In the genomic region with DNA sequence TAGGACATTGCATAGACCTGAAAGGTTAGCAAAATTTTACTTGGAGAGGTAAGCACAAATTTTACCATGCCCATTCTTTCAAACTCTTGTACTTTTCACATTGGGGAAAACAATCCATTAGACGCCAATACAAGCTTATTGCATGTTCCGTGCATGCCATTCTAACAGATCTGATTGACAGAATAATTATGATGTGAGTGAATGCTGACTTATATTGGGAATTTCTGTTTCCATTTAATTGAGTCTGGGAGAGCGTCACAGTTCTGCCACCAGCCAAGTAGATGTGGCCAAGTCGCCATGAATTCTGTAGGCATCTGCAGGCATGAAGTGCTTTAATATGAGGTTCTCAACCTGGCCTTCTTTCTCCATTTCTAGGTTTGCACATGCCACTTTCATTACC, we compare ENCODE assay signal across 25 cellular contexts.
"Had no signal": no experiment of that assay in that cellular context is flagged by ENCODE, and none has a peak within 500 bp of the region (broad histone marks: within the 10 kb centered on the region; RNA-seq: fewer than 3 reads in every experiment).

No MANE protein-coding gene starts in this region.

- H3K27me3 ChIP-seq: stomach, suprapubic skin, testis, thyroid gland, tibial artery, tibial nerve, transverse colon, upper lobe of left lung, upper lobe of right lung, uterus, vagina had no signal

- ATAC-seq: stimulated activated effector memory CD8-positive, alpha-beta T cell treated with anti-CD3 and anti-CD28 coated beads, Interleukin-12 subunit alpha, Interleukin-12 subunit beta, amount 100 ng/mL, for 72 hours; stimulated activated memory B cell treated with anti-CD40 and anti-IgM and Interleukin-4, amounts not matched to agents 10 μg/mL and 1 μg/mL and 100 μg/mL, for 72 hours; stimulated activated naive B cell treated with anti-CD40 and anti-IgM and Interleukin-4, amounts not matched to agents 10 μg/mL and 1 μg/mL and 100 μg/mL, for 72 hours; stimulated activated naive CD8-positive, alpha-beta T cell treated with anti-CD3 and anti-CD28 coated beads, Interleukin-15, amount 100 ng/mL, for 72 hours; stimulated activated naive CD8-positive, alpha-beta T cell treated with anti-CD3 and anti-CD28 coated beads, Interleukin-15, Interleukin-2, amounts not matched to agents 100 U/mL and 50 U/mL, for 24 hours had no signal

- H3K4me3 ChIP-seq: stomach, suprapubic skin, testis, thoracic aorta, thyroid gland, tibial artery, tibial nerve, transverse colon, upper lobe of left lung, upper lobe of right lung, uterus, vagina had no signal

- H3K4me1 ChIP-seq: stomach, testis, thyroid gland, tibial artery, tibial nerve, transverse colon, upper lobe of left lung, upper lobe of right lung, uterus, vagina had no signal

- H3K36me3 ChIP-seq: stomach, suprapubic skin, thoracic aorta, thyroid gland, tibial artery, tibial nerve, transverse colon, upper lobe of left lung, upper lobe of right lung, uterus, vagina had no signal

- H3K27ac ChIP-seq: stomach, suprapubic skin, testis, thoracic aorta, thyroid gland, tibial artery, tibial nerve, transverse colon, upper lobe of left lung, upper lobe of right lung, uterus, vagina had no signal

- H3K9me3 ChIP-seq: stomach, suprapubic skin, testis, thoracic aorta, thyroid gland, tibial artery, tibial nerve, transverse colon, upper lobe of left lung, upper lobe of right lung, uterus, vagina had no signal

- DNase-seq: stimulated activated CD4-positive, alpha-beta T cell treated with anti-CD3 and anti-CD28 coated beads, Interleukin-2, amount 100 ng/mL, for 48 hours; stimulated activated CD4-positive, alpha-beta T cell treated with anti-CD3 and anti-CD28 coated beads, Interleukin-4, amount 100 ng/mL, for 1 hour; stimulated activated CD4-positive, alpha-beta T cell treated with anti-CD3 and anti-CD28 coated beads, Interleukin-4, amount 100 ng/mL, for 24 hours; stimulated activated CD4-positive, alpha-beta T cell treated with anti-CD3 and anti-CD28 coated beads, Interleukin-4, amount 100 ng/mL, for 4 hours; stimulated activated CD8-positive, alpha-beta memory T cell treated with anti-CD3 and anti-CD28 coated beads, Interleukin-4, amount 100 ng/mL, for 48 hours; stimulated activated naive B cell treated with anti-CD40 and anti-IgM and Interleukin-4, amounts not matched to agents 10 μg/mL and 1 μg/mL and 100 μg/mL, for 72 hours; stimulated activated naive CD4-positive, alpha-beta T cell; stimulated activated naive CD4-positive, alpha-beta T cell treated with Interleukin-2 at 50 U/mL for 16 hours; stimulated activated naive CD8-positive, alpha-beta T cell treated with anti-CD3 and anti-CD28 coated beads, Interleukin-15, amount 100 ng/mL, for 72 hours; stimulated activated naive CD8-positive, alpha-beta T cell treated with anti-CD3 and anti-CD28 coated beads, Interleukin-15, Interleukin-2, amounts not matched to agents 100 U/mL and 50 U/mL, for 24 hours; stomach; substantia nigra; testis; thyroid gland; tibial artery; transverse colon; upper lobe of left lung; upper lobe of right lung; uterus had no signal
